In genomic region chr3:127157181-127157828, GRCh38 we compare ENCODE assay signal across 16 cellular contexts. TPM values are rescaled to one million over a fixed set of nuclear protein-coding genes. Genes with fewer than 3 reads are reported as not detected.
A peak's percentile ranks its signal among the peaks of the same experiment; 100 is the strongest.
DNase-seq lines count a peak whose midpoint lies in the region; ATAC-seq and TF ChIP-seq lines count a peak whose summit lies in the region.
"Had no signal": no experiment of that assay in that cellular context is flagged by ENCODE, and none has a peak within 500 bp of the region (broad histone marks: within the 10 kb centered on the region; RNA-seq: fewer than 3 reads in every experiment).

No MANE protein-coding gene starts in this region.

- no peak overlapping the region for H3K27ac ChIP-seq in smooth muscle cell (ENCODE audit: low read depth)
- H3K27ac ChIP-seq: gastroesophageal sphincter, skin epidermis had no signal

- H3K9me3 Mint-ChIP-seq in natural killer cell, result no peaks in the 10 kb centered on the region
- H3K9me3 Mint-ChIP-seq: T-helper 1 cell treated with Interleukin-12 subunit alpha and Interleukin-12 subunit beta and Interleukin-4 antibody, amounts not matched to agents 30 μg/mL and 1 μg/mL, for 36 hours had no signal

- WGBS in smooth muscle cell (ENCODE audit: low lambda C conversion rate), result 83% methylated on average over 13 of the region's 13 CpGs

- H4K20me1 ChIP-seq in smooth muscle cell (ENCODE audit: low read depth), result no peaks in the 10 kb centered on the region

- H3K4me3 Mint-ChIP-seq in natural killer cell, result no peak overlapping the region
- H3K4me3 Mint-ChIP-seq: T-helper 1 cell treated with Interleukin-12 subunit alpha and Interleukin-12 subunit beta and Interleukin-4 antibody, amounts not matched to agents 30 μg/mL and 1 μg/mL, for 36 hours had no signal

- H3K4me3 ChIP-seq in smooth muscle cell, result no peak overlapping the region
- H3K4me3 ChIP-seq: gastroesophageal sphincter, skin epidermis had no signal

- H3K27me3 Mint-ChIP-seq in natural killer cell (ENCODE audit: low read depth in 2 of 2), result no peaks in the 10 kb centered on the region

- no peak overlapping the region for H3K27ac Mint-ChIP-seq in natural killer cell
- H3K27ac Mint-ChIP-seq: T-helper 1 cell treated with Interleukin-12 subunit alpha and Interleukin-12 subunit beta and Interleukin-4 antibody, amounts not matched to agents 30 μg/mL and 1 μg/mL, for 36 hours had no signal

- no peaks in the 10 kb centered on the region for H3K36me3 Mint-ChIP-seq in natural killer cell

- no peak overlapping the region for H3K9ac ChIP-seq in smooth muscle cell (ENCODE audit: low read depth)

- no peak for TF ChIP-seq CTCF in smooth muscle cell (IDR thresholded peaks at IDR 0.05; ENCODE audit: borderline replicate concordance, insufficient read depth, poor library complexity, severe bottlenecking)
- TF ChIP-seq CTCF in natural killer cell (IDR thresholded peaks at IDR 0.05), result no peak

- no peaks in the 10 kb centered on the region for H3K4me1 Mint-ChIP-seq in natural killer cell

- H3K4me1 ChIP-seq in smooth muscle cell (ENCODE audit: low read depth), result peaks cover 12% of the 10 kb centered on the region
- H3K4me1 ChIP-seq: gastroesophageal sphincter had no signal

- H2AFZ ChIP-seq in smooth muscle cell (ENCODE audit: low read depth), result no peak overlapping the region

- H3K36me3 ChIP-seq in smooth muscle cell (ENCODE audit: low read depth), result no peaks in the 10 kb centered on the region
- H3K36me3 ChIP-seq: gastroesophageal sphincter had no signal

- H3K27me3 ChIP-seq in smooth muscle cell (ENCODE audit: low read depth), result peaks cover 4% of the 10 kb centered on the region

- no peaks in the 10 kb centered on the region for H3K9me3 ChIP-seq in smooth muscle cell (replicated peaks; ENCODE audit: low read depth)
- H3K9me3 ChIP-seq: gastroesophageal sphincter had no signal

- no peaks in the 10 kb centered on the region for H3K79me2 ChIP-seq in smooth muscle cell (ENCODE audit: low read depth)

- DNase-seq in DMS 273 treated with DMSO at 0.1 percent for 48 hours (lab: John Stamatoyannopoulos, UW) (peak; percentile 34), NCI-H146 (lab: John Stamatoyannopoulos, UW) (peak; percentile 97), NCI-H345 treated with DMSO at 0.1 percent for 48 hours (lab: John Stamatoyannopoulos, UW; ENCODE audit: unreplicated experiment) (peak; percentile 85), glomerular visceral epithelial cell (ENCODE audit: extremely low spot score) (peak; percentile 55), midbrain (lab: John Stamatoyannopoulos, UW) (no peak), smooth muscle cell (lab: John Stamatoyannopoulos, UW; ENCODE audit: unreplicated experiment) (no peak), natural killer cell (no peak)
- DNase-seq in stimulated activated CD4-positive, alpha-beta T cell treated with anti-CD3 and anti-CD28 coated beads, Interleukin-2, amount 100 ng/mL, for 48 hours, result no peak
- DNase-seq: Calu3, cerebellar nuclear complex, MV-4-11, occipital lobe had no signal

- no peak overlapping the region for H3K4me2 ChIP-seq in smooth muscle cell

- no peak for ATAC-seq in natural killer cell
- ATAC-seq: gastroesophageal sphincter had no signal

- intact Hi-C loops in natural killer cell (cut with micrococcal nuclease), result no loop called here

- no peaks in the 10 kb centered on the region for H3F3A ChIP-seq in smooth muscle cell (ENCODE audit: low read depth)

RNA-seq across cellular contexts. Expression of gene PRR23E, which starts 35.6 kb away (rescaled TPM):
- not detected in 2 replicates for total RNA-seq in smooth muscle cell
- polyA plus RNA-seq in smooth muscle cell, result not detected in 2 replicates
- not detected for total RNA-seq in natural killer cell
- total RNA-seq: Calu3, endothelial cell of umbilical vein, gastroesophageal sphincter, occipital lobe had no signal
- polyA plus RNA-seq: endothelial cell of umbilical vein had no signal

Comparison
In these comparisons a context has a peak if more than half of its experiments do, and no peak if none do; other contexts are left out.
1. DNase-seq: peak in DMS 273 treated with DMSO at 0.1 percent for 48 hours (single experiment), NCI-H146 (single experiment), NCI-H345 treated with DMSO at 0.1 percent for 48 hours (single experiment) and glomerular visceral epithelial cell (single experiment); none in stimulated activated CD4-positive, alpha-beta T cell treated with anti-CD3 and anti-CD28 coated beads, Interleukin-2, amount 100 ng/mL, for 48 hours (0 of 2), midbrain (single experiment), smooth muscle cell (single experiment) and natural killer cell (single experiment).